9 cellular contexts compared by ENCODE assay signal in genomic region chr16:11674001-11674817, GRCh38. TPM values are rescaled to one million over a fixed set of nuclear protein-coding genes. Genes with fewer than 3 reads are reported as not detected.
DNase-seq lines count a peak whose midpoint lies in the region; ATAC-seq and TF ChIP-seq lines count a peak whose summit lies in the region.
"Had no signal": no experiment of that assay in that cellular context is flagged by ENCODE, and none has a peak within 500 bp of the region (broad histone marks: within the 10 kb centered on the region; RNA-seq: fewer than 3 reads in every experiment).

No MANE protein-coding gene starts in this region.

- no peaks in the 10 kb centered on the region for H3K9me3 ChIP-seq in CD8-positive, alpha-beta memory T cell (ENCODE audit: low read length)
- H3K9me3 ChIP-seq in HUES48 (ENCODE audit: control insufficient read depth, insufficient read depth, low read length) (no peaks in the 10 kb centered on the region), prostate gland (no peaks in the 10 kb centered on the region)

- H3K36me3 Mint-ChIP-seq in CD8-positive, alpha-beta memory T cell, result peaks cover 0 to 40% (median 10%) of the 10 kb centered on the region in 3 donors
- H3K36me3 Mint-ChIP-seq in chondrocyte (ENCODE audit: low read depth), result peaks cover 10% of the 10 kb centered on the region

- H3K4me1 Mint-ChIP-seq in CD8-positive, alpha-beta memory T cell, result peaks cover 43 to 89% (median 47%) of the 10 kb centered on the region in 3 donors
- peaks cover 38% of the 10 kb centered on the region for H3K4me1 Mint-ChIP-seq in chondrocyte (ENCODE audit: low read depth)

- POLR2A ChIA-PET in CD8-positive, alpha-beta memory T cell (lab: Charles Lee), result no interaction called here

- H3K27me3 Mint-ChIP-seq in CD8-positive, alpha-beta memory T cell, result no peaks in the 10 kb centered on the region
- H3K27me3 Mint-ChIP-seq in chondrocyte (ENCODE audit: low read depth), result no peaks in the 10 kb centered on the region

- intact Hi-C loops in prostate gland (cut with DNase I), result loop anchor here (5.0 kb wide), 1 partner anchor 38 kb away; no protein-coding TSS in a partner anchor

- TF ChIP-seq CTCF in chondrocyte (IDR thresholded peaks at IDR 0.05), result no peak
- no peak for TF ChIP-seq CTCF in prostate gland (IDR thresholded peaks at IDR 0.05)

- no peaks in the 10 kb centered on the region for H3K9me3 Mint-ChIP-seq in CD8-positive, alpha-beta memory T cell
- H3K9me3 Mint-ChIP-seq in chondrocyte (ENCODE audit: low read depth), result no peaks in the 10 kb centered on the region

- no peak overlapping the region for H3K9ac ChIP-seq in HUES48 (ENCODE audit: low read depth, low read length)

- no peaks in the 10 kb centered on the region for H3K27me3 ChIP-seq in CD8-positive, alpha-beta memory T cell (ENCODE audit: insufficient read depth, low read length, poor library complexity, severe bottlenecking)
- H3K27me3 ChIP-seq in HUES48 (ENCODE audit: control insufficient read depth, insufficient read depth, low read length), result no peaks in the 10 kb centered on the region
- no peaks in the 10 kb centered on the region for H3K27me3 ChIP-seq in prostate gland (replicated peaks; ENCODE audit: insufficient read depth)

- peak overlapping the region in 1 of 7 donors; percentile 60 for H3K4me3 Mint-ChIP-seq in CD8-positive, alpha-beta memory T cell
- H3K4me3 Mint-ChIP-seq in chondrocyte (ENCODE audit: unreplicated experiment), result no peak overlapping the region

- DNase-seq in CD8-positive, alpha-beta memory T cell, result peak in 1 of 5 donors; percentile 36
- DNase-seq in chondrocyte (ENCODE audit: low spot score) (peak; percentile 91), prostate gland (ENCODE audit: low spot score) (no peak), NCI-H2107 treated with DMSO at 0.1 percent for 48 hours (lab: John Stamatoyannopoulos, UW; ENCODE audit: unreplicated experiment) (no peak), H4 (ENCODE audit: low spot score) (no peak)
- DNase-seq in stimulated activated CD4-positive, alpha-beta T cell treated with anti-CD3 and anti-CD28 coated beads, Interleukin-2, amount 100 ng/mL, for 48 hours, result no peak
- DNase-seq: Kasumi-1 had no signal

- H3K4me3 ChIP-seq in CD8-positive, alpha-beta memory T cell (ENCODE audit: low read length), result no peak overlapping the region
- H3K4me3 ChIP-seq in HUES48 (ENCODE audit: low read depth, low read length) (no peak overlapping the region), prostate gland (no peak overlapping the region)

- H3K27ac Mint-ChIP-seq in CD8-positive, alpha-beta memory T cell, result peak overlapping the region in 5 of 8 donors; percentile 35 to 79 (median 65)
- peak overlapping the region; percentile 63 for H3K27ac Mint-ChIP-seq in chondrocyte (ENCODE audit: unreplicated experiment)

- WGBS in prostate gland, result 40% methylated on average over 22 of the region's 25 CpGs

- ATAC-seq in HG03135 (IDR thresholded peaks at IDR 0.05; ENCODE audit: unreplicated experiment), result no peak

- CTCF ChIA-PET in CD8-positive, alpha-beta memory T cell (lab: Charles Lee), result no interaction called here

- no peak for TF ChIP-seq POLR2A in prostate gland (IDR thresholded peaks at IDR 0.05)

- peaks cover 16% of the 10 kb centered on the region for H3K36me3 ChIP-seq in CD8-positive, alpha-beta memory T cell (ENCODE audit: insufficient read depth, low read length)
- H3K36me3 ChIP-seq in HUES48 (ENCODE audit: control insufficient read depth, insufficient read depth, low read length), result peaks cover 37% of the 10 kb centered on the region
- no peaks in the 10 kb centered on the region for H3K36me3 ChIP-seq in prostate gland

- H3K27ac ChIP-seq in CD8-positive, alpha-beta memory T cell (ENCODE audit: low read depth, low read length), result no peak overlapping the region
- peak overlapping the region; percentile 18 for H3K27ac ChIP-seq in HUES48 (ENCODE audit: low read depth, low read length)
- H3K27ac ChIP-seq in prostate gland, result peak overlapping the region; percentile 50 to 60

- H3K4me1 ChIP-seq in CD8-positive, alpha-beta memory T cell (ENCODE audit: insufficient read depth, low read length), result peaks cover 43% of the 10 kb centered on the region
- peaks cover 13% of the 10 kb centered on the region for H3K4me1 ChIP-seq in HUES48 (ENCODE audit: control insufficient read depth, insufficient read depth, low read length)
- H3K4me1 ChIP-seq in prostate gland (replicated peaks), result peaks cover 36% of the 10 kb centered on the region

RNA-seq across cellular contexts. Expression of gene SNN, which starts 6.0 kb away (rescaled TPM):
- total RNA-seq in CD8-positive, alpha-beta memory T cell, result 1 to 10 TPM; 5.8 to 6.0 TPM
- 10.6 TPM for polyA plus RNA-seq in CD8-positive, alpha-beta memory T cell
- total RNA-seq in chondrocyte (12.5 to 15.3 TPM (median 14.0 TPM) in 3 replicates), prostate gland (10 to 100 TPM; 20.8 TPM)
- total RNA-seq in H4 (2014; rRNA removed; shearing (Covaris generic)), result 13.7 and 14.9 TPM in 2 replicates
